Comparison of ENCODE assay signal across 25 cellular contexts in genomic region chr2:241163601-241164118, GRCh38.
"Had no signal": no experiment of that assay in that cellular context is flagged by ENCODE, and none has a peak within 500 bp of the region (broad histone marks: within the 10 kb centered on the region; RNA-seq: fewer than 3 reads in every experiment).

No MANE protein-coding gene starts in this region.

- H3K4me1 Mint-ChIP-seq: activated naive CD4-positive, alpha-beta T cell treated with anti-CD3 and anti-CD28 coated beads, Interleukin-2, amount 50 U/mL, for 24 hours; mesothelial cell of epicardium; nephron progenitor cell; stimulated activated memory B cell treated with anti-CD40 and anti-IgM and Interleukin-4, amounts not matched to agents 10 μg/mL and 1 μg/mL and 100 μg/mL, for 72 hours had no signal

- ATAC-seq: activated T-cell treated with anti-CD3 and anti-CD28 coated beads, Interleukin-2, amount 50 U/mL, for 4 hours; foreskin keratinocyte; heart left ventricle; sciatic nerve; stimulated activated memory B cell treated with anti-CD40 and anti-IgM and Interleukin-4, amounts not matched to agents 10 μg/mL and 1 μg/mL and 100 μg/mL, for 72 hours; upper lobe of right lung had no signal

- H3K27me3 ChIP-seq: esophagus muscularis mucosa, foreskin keratinocyte, heart left ventricle, neutrophil, suprapubic skin, tibial artery, upper lobe of right lung had no signal

- H3K9me3 Mint-ChIP-seq: activated CD4-positive, alpha-beta memory T cell treated with anti-CD3 and anti-CD28 coated beads for 36 hours; activated naive CD4-positive, alpha-beta T cell treated with anti-CD3 and anti-CD28 coated beads, Interleukin-2, amount 50 U/mL, for 24 hours; activated T-cell treated with anti-CD3 and anti-CD28 coated beads, Interleukin-2, amount 50 U/mL, for 4 hours; activated T-helper 2 cell treated with anti-CD3 and anti-CD28 coated beads, Interferon-gamma antibody, Interleukin-2, Interleukin-4, amounts not matched to agents 10 μg/mL and 5 μg/mL and 100 μg/mL, durations not matched to agents 14 hours and 24 hours and 36 hours; central memory CD8-positive, alpha-beta T cell; dendritic cell treated with granulocyte-macrophage colony-stimulating factor and Interleukin-4, amounts not matched to agents 40 ng/mL and 50 ng/mL, for 4 days; mesothelial cell of epicardium; naive B cell; nephron progenitor cell; stimulated activated memory B cell treated with anti-CD40 and anti-IgM and Interleukin-4, amounts not matched to agents 10 μg/mL and 1 μg/mL and 100 μg/mL, for 72 hours; T-helper 2 cell treated with Interferon-gamma antibody and Interleukin-4, amounts not matched to agents 5 μg/mL and 100 μg/mL, for 36 hours had no signal

- H3K4me3 Mint-ChIP-seq: activated CD4-positive, alpha-beta memory T cell treated with anti-CD3 and anti-CD28 coated beads for 36 hours; activated naive CD4-positive, alpha-beta T cell treated with anti-CD3 and anti-CD28 coated beads, Interleukin-2, amount 50 U/mL, for 24 hours; activated T-cell treated with anti-CD3 and anti-CD28 coated beads, Interleukin-2, amount 50 U/mL, for 4 hours; central memory CD8-positive, alpha-beta T cell; dendritic cell treated with granulocyte-macrophage colony-stimulating factor and Interleukin-4, amounts not matched to agents 40 ng/mL and 50 ng/mL, for 4 days; mesothelial cell of epicardium; naive B cell; nephron progenitor cell; stimulated activated memory B cell treated with anti-CD40 and anti-IgM and Interleukin-4, amounts not matched to agents 10 μg/mL and 1 μg/mL and 100 μg/mL, for 72 hours; T-helper 2 cell treated with Interferon-gamma antibody and Interleukin-4, amounts not matched to agents 5 μg/mL and 100 μg/mL, for 36 hours had no signal

- H3K4me1 ChIP-seq: foreskin keratinocyte had no signal

- H3K9me3 ChIP-seq: esophagus muscularis mucosa, heart left ventricle, neutrophil, suprapubic skin, tibial artery, upper lobe of right lung had no signal

- H3K27me3 Mint-ChIP-seq: activated CD4-positive, alpha-beta memory T cell treated with anti-CD3 and anti-CD28 coated beads for 36 hours; activated naive CD4-positive, alpha-beta T cell treated with anti-CD3 and anti-CD28 coated beads, Interleukin-2, amount 50 U/mL, for 24 hours; central memory CD8-positive, alpha-beta T cell; dendritic cell treated with granulocyte-macrophage colony-stimulating factor and Interleukin-4, amounts not matched to agents 40 ng/mL and 50 ng/mL, for 4 days; naive B cell; progenitor cell of endocrine pancreas; stimulated activated memory B cell treated with anti-CD40 and anti-IgM and Interleukin-4, amounts not matched to agents 10 μg/mL and 1 μg/mL and 100 μg/mL, for 72 hours had no signal

- H3K27ac Mint-ChIP-seq: activated CD4-positive, alpha-beta memory T cell treated with anti-CD3 and anti-CD28 coated beads for 36 hours; activated naive CD4-positive, alpha-beta T cell treated with anti-CD3 and anti-CD28 coated beads, Interleukin-2, amount 50 U/mL, for 24 hours; activated T-helper 2 cell treated with anti-CD3 and anti-CD28 coated beads, Interferon-gamma antibody, Interleukin-2, Interleukin-4, amounts not matched to agents 10 μg/mL and 5 μg/mL and 100 μg/mL, durations not matched to agents 14 hours and 24 hours and 36 hours; dendritic cell treated with granulocyte-macrophage colony-stimulating factor and Interleukin-4, amounts not matched to agents 40 ng/mL and 50 ng/mL, for 4 days; mesothelial cell of epicardium; nephron progenitor cell; progenitor cell of endocrine pancreas; stimulated activated memory B cell treated with anti-CD40 and anti-IgM and Interleukin-4, amounts not matched to agents 10 μg/mL and 1 μg/mL and 100 μg/mL, for 72 hours; T-helper 2 cell treated with Interferon-gamma antibody and Interleukin-4, amounts not matched to agents 5 μg/mL and 100 μg/mL, for 36 hours had no signal

- H3K4me3 ChIP-seq: esophagus muscularis mucosa, heart left ventricle, skin epidermis, suprapubic skin, tibial artery, upper lobe of right lung had no signal

- H3K27ac ChIP-seq: foreskin keratinocyte, neutrophil, skin epidermis, suprapubic skin, upper lobe of right lung, VCaP had no signal

- DNase-seq: activated CD4-positive, alpha-beta memory T cell treated with anti-CD3 and anti-CD28 coated beads for 36 hours; activated CD4-positive, alpha-beta T cell treated with anti-CD3 and anti-CD28 coated beads for 48 hours; activated T-cell treated with anti-CD3 and anti-CD28 coated beads, Interleukin-2, amount 50 U/mL, for 4 hours; anterior cingulate cortex; foreskin keratinocyte; heart left ventricle; naive B cell; nephron progenitor cell; stimulated activated CD4-positive, alpha-beta T cell treated with anti-CD3 and anti-CD28 coated beads, Interleukin-4, amount 100 ng/mL, for 24 hours; tibial artery; upper lobe of right lung had no signal
